Comparison of ENCODE assay signal across 30 cellular contexts in the genomic region with DNA sequence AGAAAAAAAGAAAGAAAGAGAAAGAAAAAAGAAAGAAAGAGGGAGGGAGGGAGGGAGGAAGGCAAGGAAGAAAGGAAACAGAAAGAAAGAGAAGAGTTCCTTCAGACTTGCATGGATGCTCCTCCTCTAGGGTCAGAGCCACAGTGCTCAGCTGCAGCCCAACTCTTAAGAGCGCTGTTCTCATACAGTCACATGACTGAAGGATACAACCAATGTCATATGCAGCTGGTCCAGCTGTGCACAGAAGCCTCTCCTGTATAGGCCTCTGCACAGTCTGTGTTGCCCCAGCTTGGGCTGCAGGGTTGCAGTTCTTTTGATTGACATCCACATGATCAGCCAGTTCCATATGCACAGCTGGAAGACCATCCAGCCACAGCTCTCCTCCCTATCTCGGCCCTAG.
"Had no signal": no experiment of that assay in that cellular context is flagged by ENCODE, and none has a peak within 500 bp of the region (broad histone marks: within the 10 kb centered on the region; RNA-seq: fewer than 3 reads in every experiment).

No MANE protein-coding gene starts in this region.

- H3K36me3 ChIP-seq: ascending aorta, cardiac muscle cell, Peyer's patch had no signal

- H3K9me3 ChIP-seq: ascending aorta, Peyer's patch had no signal

- H3K4me1 ChIP-seq: ascending aorta had no signal

- DNase-seq: activated CD4-positive, alpha-beta T cell treated with anti-CD3 and anti-CD28 coated beads, Interleukin-2, amount 10 ng/mL, durations not matched to agents 24 days and 14 days; activated CD4-positive, alpha-beta T cell treated with anti-CD3 and anti-CD28 coated beads, Interleukin-2, amount 50 U/mL, for 4 hours; activated CD8-positive, alpha-beta T cell treated with anti-CD3 and anti-CD28 coated beads for 36 hours; activated gamma-delta T cell; activated naive CD4-positive, alpha-beta T cell treated with Interleukin-2 at 50 U/mL for 16 hours; activated naive CD8-positive, alpha-beta T cell treated with anti-CD3 and anti-CD28 coated beads, Interleukin-2, amount 10 ng/mL, durations not matched to agents 7 days and 5 days; activated T-cell treated with anti-CD3 and anti-CD28 coated beads, Interleukin-2, amount 50 U/mL, for 1 hour; activated T-cell treated with anti-CD3 and anti-CD28 coated beads, Interleukin-2, amount 50 U/mL, for 72 hours; amygdala; MM.1S; NCI-H1092; NCI-H1436 treated with DMSO at 0.1 percent for 48 hours; NCI-H1694 treated with DMSO at 0.1 percent for 48 hours; NCI-H2029; NCI-H345; NCI-H524 treated with DMSO at 0.1 percent for 48 hours; NK-92 treated with Interleukin-12 subunit alpha and Interleukin-12 subunit beta, amount 100 ng/mL, for 24 hours; PC-3; Peyer's patch; RPMI8226; SIG-M5; SW 1271; T-helper 1 cell; T-helper 2 cell; T-helper 9 cell had no signal

- H3K27ac ChIP-seq: ascending aorta, cardiac muscle cell, Peyer's patch, VCaP had no signal

- ATAC-seq: activated CD8-positive, alpha-beta T cell treated with anti-CD3 and anti-CD28 coated beads for 36 hours; activated T-cell treated with anti-CD3 and anti-CD28 coated beads, Interleukin-2, amount 50 U/mL, for 72 hours; activated T-helper 17 cell treated with anti-CD3 and anti-CD28 coated beads, Interleukin-2, amount 50 U/mL, for 72 hours; PC-3; Right ventricle myocardium inferior had no signal

- H3K4me3 ChIP-seq: ascending aorta, cardiac muscle cell, Peyer's patch had no signal

- H3K27me3 ChIP-seq: ascending aorta, cardiac muscle cell, Peyer's patch had no signal
